1 cellular context compared by ENCODE assay signal in the genomic region with DNA sequence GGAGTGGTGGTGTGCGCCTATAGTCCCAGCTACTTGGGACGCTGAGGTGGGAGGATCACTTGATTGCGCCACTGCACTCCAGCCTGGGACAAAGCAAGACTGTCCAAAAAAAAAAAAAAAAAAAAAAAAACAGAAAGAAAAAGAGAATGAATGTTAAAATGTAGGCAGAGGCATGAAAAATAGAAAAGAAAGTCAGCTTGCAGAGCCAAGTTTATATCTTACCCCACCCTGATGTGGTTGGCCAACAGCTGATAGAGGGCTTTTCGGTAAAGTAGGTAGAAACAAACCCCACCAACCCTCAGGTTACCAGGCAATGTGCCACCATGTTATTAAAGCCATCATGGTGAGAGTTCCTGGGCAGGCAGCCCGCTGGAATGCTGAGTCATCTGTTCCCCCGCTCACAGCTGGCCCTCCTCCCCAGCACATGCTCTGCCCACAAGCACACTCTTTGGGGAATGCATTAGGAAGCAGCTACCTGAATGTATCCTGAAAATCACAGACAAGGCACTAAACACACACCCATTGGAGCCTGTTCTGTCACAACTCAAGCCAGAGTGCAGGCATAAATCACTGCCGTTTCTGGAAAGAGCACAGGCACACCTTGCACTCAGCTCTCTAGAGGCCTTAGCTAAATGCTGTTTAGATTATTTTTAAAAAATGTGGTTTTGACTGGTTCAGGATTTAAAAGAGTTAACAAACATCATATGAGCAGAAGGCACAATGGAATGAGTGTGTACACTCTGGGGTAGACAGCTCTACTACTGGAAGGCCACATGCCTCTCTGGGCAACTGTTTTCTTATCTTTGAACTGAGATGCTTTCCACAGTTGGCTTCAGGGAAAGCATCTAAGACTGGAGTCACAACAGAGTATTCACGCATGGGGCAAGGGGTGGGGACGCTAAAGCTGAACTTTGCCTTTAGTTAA.
TF ChIP-seq lines count a peak whose summit lies in the region.

No MANE protein-coding gene starts in this region.

TF ChIP-seq in K562, 482 proteins besides CTCF, POLR2A, EP300 and RAD21 (continued from another document and continues in another):
- TF ChIP-seq E2F6 (IDR thresholded peaks at IDR 0.05; ENCODE audit: borderline replicate concordance in 1 of 2, extremely low read depth in 1 of 2, insufficient read depth in 1 of 2, insufficient read length in 1 of 2, low read depth in 1 of 2, low read length in 1 of 2, poor library complexity in 1 of 2, severe bottlenecking in 1 of 2) (peak; percentile 48 to 85), FOSL1 (tag; conservative IDR thresholded peaks at IDR 0.05) (peak; percentile 67), BHLHE40 (IDR thresholded peaks at IDR 0.05; ENCODE audit: low read length) (peak; percentile 83), PRPF4 (IDR thresholded peaks at IDR 0.05; ENCODE audit: insufficient read depth, low read depth, low read length, poor library complexity, severe bottlenecking) (no peak), CBX8 (IDR thresholded peaks at IDR 0.05; ENCODE audit: borderline replicate concordance, extremely low read depth, low read depth, low read length, poor library complexity, severe bottlenecking) (no peak), MEF2D (tag; conservative IDR thresholded peaks at IDR 0.05; ENCODE audit: low read depth) (no peak), SNRNP70 (optimal IDR thresholded peaks at IDR 0.05; ENCODE audit: low read depth, low read length) (no peak), HOMEZ (CRISPR knock-in tag; IDR thresholded peaks at IDR 0.05) (no peak), SMARCC2 (IDR thresholded peaks at IDR 0.05; ENCODE audit: low read depth) (0 out of 2 replicates have a peak, but pooled peaks have one; percentile 68), CBFA2T2 (conservative IDR thresholded peaks at IDR 0.05) (no peak), AFF1 (IDR thresholded peaks at IDR 0.05; ENCODE audit: low read depth in 1 of 2, partially characterized antibody in 2 of 2) (no peak), SIX5 (IDR thresholded peaks at IDR 0.05; ENCODE audit: borderline replicate concordance in 1 of 2, insufficient read depth in 1 of 2, low read depth in 1 of 2, low read length in 2 of 2) (no peak), JUND (IDR thresholded peaks at IDR 0.05; ENCODE audit: borderline replicate concordance, low read depth, low read length) (peak; percentile 84), JUND (tag; IDR thresholded peaks at IDR 0.05; ENCODE audit: borderline replicate concordance, low read depth, low read length) (peak; percentile 75; the same call in 2 of the 3 replicates), GTF2E2 (tag; IDR thresholded peaks at IDR 0.05) (no peak), ZNF143 (CRISPR knock-in tag; IDR thresholded peaks at IDR 0.05) (no peak), TFAM (CRISPR knock-in tag; conservative IDR thresholded peaks at IDR 0.05) (no peak), ZNF384 (IDR thresholded peaks at IDR 0.05; ENCODE audit: low read depth, low read length) (peak; percentile 75; the same call in 1 of the 2 replicates), RBM15 (IDR thresholded peaks at IDR 0.05; ENCODE audit: insufficient read depth, low read length) (no peak), ZNF77 (CRISPR knock-in tag; IDR thresholded peaks at IDR 0.05) (no peak), ZNF507 (tag; conservative IDR thresholded peaks at IDR 0.05) (no peak), FUS (optimal IDR thresholded peaks at IDR 0.05; ENCODE audit: low read depth, low read length) (no peak), ZNF431 (CRISPR knock-in tag; IDR thresholded peaks at IDR 0.05) (no peak), ZNF57 (CRISPR knock-in tag; IDR thresholded peaks at IDR 0.05) (no peak), CAMTA2 (CRISPR knock-in tag; conservative IDR thresholded peaks at IDR 0.05) (no peak), RBM25 (IDR thresholded peaks at IDR 0.05; ENCODE audit: low read depth, low read length, severe bottlenecking) (no peak), ZBTB9 (CRISPR knock-in tag; IDR thresholded peaks at IDR 0.05) (no peak), FOXP1 (CRISPR knock-in tag; IDR thresholded peaks at IDR 0.05) (no peak), HINFP (tag; conservative IDR thresholded peaks at IDR 0.05; ENCODE audit: low read depth) (no peak), ZBED1 (IDR thresholded peaks at IDR 0.05) (no peak), SRSF1 (IDR thresholded peaks at IDR 0.05; ENCODE audit: low read depth, low read length) (no peak)
- TF ChIP-seq, protein P1, sequence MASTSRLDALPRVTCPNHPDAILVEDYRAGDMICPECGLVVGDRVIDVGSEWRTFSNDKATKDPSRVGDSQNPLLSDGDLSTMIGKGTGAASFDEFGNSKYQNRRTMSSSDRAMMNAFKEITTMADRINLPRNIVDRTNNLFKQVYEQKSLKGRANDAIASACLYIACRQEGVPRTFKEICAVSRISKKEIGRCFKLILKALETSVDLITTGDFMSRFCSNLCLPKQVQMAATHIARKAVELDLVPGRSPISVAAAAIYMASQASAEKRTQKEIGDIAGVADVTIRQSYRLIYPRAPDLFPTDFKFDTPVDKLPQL (IDR thresholded peaks at IDR 0.05; ENCODE audit: extremely low read depth, insufficient read length) = no peak
- TF ChIP-seq, protein P2, sequence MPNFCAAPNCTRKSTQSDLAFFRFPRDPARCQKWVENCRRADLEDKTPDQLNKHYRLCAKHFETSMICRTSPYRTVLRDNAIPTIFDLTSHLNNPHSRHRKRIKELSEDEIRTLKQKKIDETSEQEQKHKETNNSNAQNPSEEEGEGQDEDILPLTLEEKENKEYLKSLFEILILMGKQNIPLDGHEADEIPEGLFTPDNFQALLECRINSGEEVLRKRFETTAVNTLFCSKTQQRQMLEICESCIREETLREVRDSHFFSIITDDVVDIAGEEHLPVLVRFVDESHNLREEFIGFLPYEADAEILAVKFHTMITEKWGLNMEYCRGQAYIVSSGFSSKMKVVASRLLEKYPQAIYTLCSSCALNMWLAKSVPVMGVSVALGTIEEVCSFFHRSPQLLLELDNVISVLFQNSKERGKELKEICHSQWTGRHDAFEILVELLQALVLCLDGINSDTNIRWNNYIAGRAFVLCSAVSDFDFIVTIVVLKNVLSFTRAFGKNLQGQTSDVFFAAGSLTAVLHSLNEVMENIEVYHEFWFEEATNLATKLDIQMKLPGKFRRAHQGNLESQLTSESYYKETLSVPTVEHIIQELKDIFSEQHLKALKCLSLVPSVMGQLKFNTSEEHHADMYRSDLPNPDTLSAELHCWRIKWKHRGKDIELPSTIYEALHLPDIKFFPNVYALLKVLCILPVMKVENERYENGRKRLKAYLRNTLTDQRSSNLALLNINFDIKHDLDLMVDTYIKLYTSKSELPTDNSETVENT (CRISPR knock-in tag; IDR thresholded peaks at IDR 0.05) = no peak
- TF ChIP-seq, protein P3, sequence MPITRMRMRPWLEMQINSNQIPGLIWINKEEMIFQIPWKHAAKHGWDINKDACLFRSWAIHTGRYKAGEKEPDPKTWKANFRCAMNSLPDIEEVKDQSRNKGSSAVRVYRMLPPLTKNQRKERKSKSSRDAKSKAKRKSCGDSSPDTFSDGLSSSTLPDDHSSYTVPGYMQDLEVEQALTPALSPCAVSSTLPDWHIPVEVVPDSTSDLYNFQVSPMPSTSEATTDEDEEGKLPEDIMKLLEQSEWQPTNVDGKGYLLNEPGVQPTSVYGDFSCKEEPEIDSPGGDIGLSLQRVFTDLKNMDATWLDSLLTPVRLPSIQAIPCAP (CRISPR knock-in tag; IDR thresholded peaks at IDR 0.05; ENCODE audit: borderline replicate concordance) = no peak
- TF ChIP-seq, protein P4, sequence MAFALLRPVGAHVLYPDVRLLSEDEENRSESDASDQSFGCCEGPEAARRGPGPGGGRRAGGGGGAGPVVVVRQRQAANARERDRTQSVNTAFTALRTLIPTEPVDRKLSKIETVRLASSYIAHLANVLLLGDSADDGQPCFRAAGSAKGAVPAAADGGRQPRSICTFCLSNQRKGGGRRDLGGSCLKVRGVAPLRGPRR (CRISPR knock-in tag; IDR thresholded peaks at IDR 0.05) = no peak
- TF ChIP-seq, protein P5, sequence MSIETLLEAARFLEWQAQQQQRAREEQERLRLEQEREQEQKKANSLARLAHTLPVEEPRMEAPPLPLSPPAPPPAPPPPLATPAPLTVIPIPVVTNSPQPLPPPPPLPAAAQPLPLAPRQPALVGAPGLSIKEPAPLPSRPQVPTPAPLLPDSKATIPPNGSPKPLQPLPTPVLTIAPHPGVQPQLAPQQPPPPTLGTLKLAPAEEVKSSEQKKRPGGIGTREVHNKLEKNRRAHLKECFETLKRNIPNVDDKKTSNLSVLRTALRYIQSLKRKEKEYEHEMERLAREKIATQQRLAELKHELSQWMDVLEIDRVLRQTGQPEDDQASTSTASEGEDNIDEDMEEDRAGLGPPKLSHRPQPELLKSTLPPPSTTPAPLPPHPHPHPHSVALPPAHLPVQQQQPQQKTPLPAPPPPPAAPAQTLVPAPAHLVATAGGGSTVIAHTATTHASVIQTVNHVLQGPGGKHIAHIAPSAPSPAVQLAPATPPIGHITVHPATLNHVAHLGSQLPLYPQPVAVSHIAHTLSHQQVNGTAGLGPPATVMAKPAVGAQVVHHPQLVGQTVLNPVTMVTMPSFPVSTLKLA (conservative IDR thresholded peaks at IDR 0.05) = peak; percentile 66 to 77
- TF ChIP-seq, protein P6, sequence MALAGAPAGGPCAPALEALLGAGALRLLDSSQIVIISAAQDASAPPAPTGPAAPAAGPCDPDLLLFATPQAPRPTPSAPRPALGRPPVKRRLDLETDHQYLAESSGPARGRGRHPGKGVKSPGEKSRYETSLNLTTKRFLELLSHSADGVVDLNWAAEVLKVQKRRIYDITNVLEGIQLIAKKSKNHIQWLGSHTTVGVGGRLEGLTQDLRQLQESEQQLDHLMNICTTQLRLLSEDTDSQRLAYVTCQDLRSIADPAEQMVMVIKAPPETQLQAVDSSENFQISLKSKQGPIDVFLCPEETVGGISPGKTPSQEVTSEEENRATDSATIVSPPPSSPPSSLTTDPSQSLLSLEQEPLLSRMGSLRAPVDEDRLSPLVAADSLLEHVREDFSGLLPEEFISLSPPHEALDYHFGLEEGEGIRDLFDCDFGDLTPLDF (CRISPR knock-in tag; IDR thresholded peaks at IDR 0.05) = no peak
